Comparison of ENCODE assay signal across 1 cellular context in the genomic region with DNA sequence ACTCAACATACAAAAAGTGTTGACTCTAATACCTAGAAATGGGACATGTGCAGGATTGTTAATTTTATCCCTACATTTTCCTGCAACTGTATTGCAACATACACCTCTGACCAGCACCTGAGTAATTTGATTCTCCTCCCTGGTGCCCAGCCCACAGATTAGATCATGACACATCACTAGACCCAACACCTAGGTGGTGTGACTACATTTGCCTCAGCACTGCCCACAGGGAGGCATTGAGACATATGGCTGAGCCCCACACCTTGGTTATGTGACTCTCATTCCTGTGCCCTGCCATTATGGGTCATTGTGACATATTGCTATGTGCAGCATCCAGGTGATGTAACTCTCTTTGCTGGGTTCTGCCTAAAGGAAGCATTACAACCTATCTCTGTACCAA.
TF ChIP-seq lines count a peak whose summit lies in the region.

No MANE protein-coding gene starts in this region.

TF ChIP-seq in HepG2, 621 proteins besides CTCF, POLR2A, EP300 and RAD21:
- TF ChIP-seq MXD4 (CRISPR knock-in tag; IDR thresholded peaks at IDR 0.05) (no peak), NFYC (CRISPR knock-in tag; IDR thresholded peaks at IDR 0.05) (no peak), CBX1 (IDR thresholded peaks at IDR 0.05; ENCODE audit: low read depth) (no peak), ZNF225 (CRISPR knock-in tag; IDR thresholded peaks at IDR 0.05) (no peak), HNRNPK (IDR thresholded peaks at IDR 0.05; ENCODE audit: low read depth, low read length, poor library complexity, severe bottlenecking) (no peak), ZNF746 (CRISPR knock-in tag; IDR thresholded peaks at IDR 0.05) (no peak), MED1 (CRISPR knock-in tag; IDR thresholded peaks at IDR 0.05) (no peak), SMAD1 (CRISPR knock-in tag; IDR thresholded peaks at IDR 0.05; ENCODE audit: borderline replicate concordance, low read depth) (no peak), NCOA2 (CRISPR knock-in tag; IDR thresholded peaks at IDR 0.05) (no peak), ZNF737 (CRISPR knock-in tag; IDR thresholded peaks at IDR 0.05; ENCODE audit: borderline replicate concordance) (no peak), ZNF800 (CRISPR knock-in tag; IDR thresholded peaks at IDR 0.05) (no peak), CREB3 (CRISPR knock-in tag; IDR thresholded peaks at IDR 0.05) (no peak), ZBTB33 (CRISPR knock-in tag; IDR thresholded peaks at IDR 0.05) (no peak), NFE2 (CRISPR knock-in tag; IDR thresholded peaks at IDR 0.05) (no peak), ZSCAN12 (CRISPR knock-in tag; IDR thresholded peaks at IDR 0.05) (no peak), MTA1 (CRISPR knock-in tag; IDR thresholded peaks at IDR 0.05; ENCODE audit: borderline replicate concordance) (no peak)
- TF ChIP-seq, protein P1, sequence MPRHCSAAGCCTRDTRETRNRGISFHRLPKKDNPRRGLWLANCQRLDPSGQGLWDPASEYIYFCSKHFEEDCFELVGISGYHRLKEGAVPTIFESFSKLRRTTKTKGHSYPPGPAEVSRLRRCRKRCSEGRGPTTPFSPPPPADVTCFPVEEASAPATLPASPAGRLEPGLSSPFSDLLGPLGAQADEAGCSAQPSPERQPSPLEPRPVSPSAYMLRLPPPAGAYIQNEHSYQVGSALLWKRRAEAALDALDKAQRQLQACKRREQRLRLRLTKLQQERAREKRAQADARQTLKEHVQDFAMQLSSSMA (CRISPR knock-in tag; IDR thresholded peaks at IDR 0.05): no peak
